ENCODE assay signal across 8 cellular contexts in the genomic region with DNA sequence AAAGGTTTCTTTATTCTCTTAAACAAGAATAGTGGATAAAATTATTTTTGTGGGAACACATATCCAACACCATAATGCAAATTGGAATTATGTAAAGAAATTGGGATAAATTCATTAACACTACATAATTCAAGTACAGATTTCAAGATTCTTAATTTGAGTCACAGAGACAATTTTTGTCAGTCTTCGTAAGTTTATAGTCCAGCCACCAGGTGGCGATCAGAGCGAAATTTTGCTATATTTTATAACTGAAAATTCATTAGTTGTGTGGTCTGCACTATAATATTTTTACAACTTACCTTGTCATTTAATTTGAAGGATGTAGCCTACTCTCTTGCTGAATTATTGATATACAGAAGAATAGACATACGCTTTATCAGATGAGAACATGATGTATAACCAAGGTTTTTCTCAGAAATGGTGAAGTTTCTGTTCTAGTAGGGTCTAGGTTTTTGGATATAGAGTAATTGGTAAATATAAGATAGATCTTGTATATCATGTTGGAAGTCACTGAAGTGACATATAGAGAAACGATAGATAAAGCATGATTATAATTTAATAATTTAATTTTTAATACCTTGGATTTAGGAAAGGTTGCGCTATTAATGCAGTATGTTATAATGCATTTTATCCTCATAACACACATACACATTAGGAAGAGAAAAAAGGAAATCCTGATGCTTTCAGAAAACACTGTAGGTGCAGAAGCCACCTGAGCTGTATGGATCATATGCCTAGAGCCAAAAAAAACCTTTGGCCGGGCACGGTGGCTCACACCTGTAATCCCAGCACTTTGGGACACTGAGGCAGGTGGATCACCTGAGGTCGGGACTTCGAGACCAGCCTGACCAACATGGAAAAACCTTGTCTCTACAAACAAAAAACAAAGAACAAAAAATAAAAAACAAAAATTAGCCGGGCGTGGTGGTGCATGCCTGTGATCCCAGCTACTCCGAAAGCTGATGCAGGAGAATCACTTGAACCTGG. TPM values are rescaled to one million over a fixed set of nuclear protein-coding genes. Genes with fewer than 3 reads are reported as not detected.
DNase-seq lines count a peak whose midpoint lies in the region; ATAC-seq lines count a peak whose summit lies in the region.

No MANE protein-coding gene starts in this region.

- no peaks in the 10 kb centered on the region for H3K36me3 Mint-ChIP-seq in activated T-helper 2 cell treated with anti-CD3 and anti-CD28 coated beads, Interferon-gamma antibody, Interleukin-2, Interleukin-4, amounts not matched to agents 10 μg/mL and 5 μg/mL and 100 μg/mL, durations not matched to agents 14 hours and 24 hours and 36 hours (ENCODE audit: low read depth)

- H3K27ac Mint-ChIP-seq in activated T-helper 2 cell treated with anti-CD3 and anti-CD28 coated beads, Interferon-gamma antibody, Interleukin-2, Interleukin-4, amounts not matched to agents 10 μg/mL and 5 μg/mL and 100 μg/mL, durations not matched to agents 14 hours and 24 hours and 36 hours: no peak overlapping the region

- no peaks in the 10 kb centered on the region for H3K27me3 Mint-ChIP-seq in activated T-helper 2 cell treated with anti-CD3 and anti-CD28 coated beads, Interferon-gamma antibody, Interleukin-2, Interleukin-4, amounts not matched to agents 10 μg/mL and 5 μg/mL and 100 μg/mL, durations not matched to agents 14 hours and 24 hours and 36 hours (ENCODE audit: low read depth)

- intact Hi-C loops in left cardiac atrium (cut with DNase I): loop anchor here (1.0 to 10.0 kb wide), 3 partner anchors 107 to 356 kb away; no protein-coding TSS in a partner anchor
- intact Hi-C loops in activated T-helper 2 cell treated with anti-CD3 and anti-CD28 coated beads, Interferon-gamma antibody, Interleukin-2, Interleukin-4, amounts not matched to agents 10 μg/mL and 5 μg/mL and 100 μg/mL, durations not matched to agents 14 hours and 24 hours and 36 hours (cut with micrococcal nuclease): loop anchor here (1.0 to 2.0 kb wide), 2 partner anchors 358 to 422 kb away; no protein-coding TSS in a partner anchor

- H3K4me3 Mint-ChIP-seq in activated T-helper 2 cell treated with anti-CD3 and anti-CD28 coated beads, Interferon-gamma antibody, Interleukin-2, Interleukin-4, amounts not matched to agents 10 μg/mL and 5 μg/mL and 100 μg/mL, durations not matched to agents 14 hours and 24 hours and 36 hours (ENCODE audit: low read depth): no peak overlapping the region

- DNase-seq in D341Med (ENCODE audit: low spot score): peak; percentile 36
- DNase-seq in NCI-H69 (lab: John Stamatoyannopoulos, UW): peak; percentile 22
- peak; percentile 2 for DNase-seq in activated T-helper 9 cell treated with anti-CD3 and anti-CD28 coated beads, Interleukin-2, amount 50 U/mL, for 16 hours (ENCODE audit: low read depth)
- DNase-seq in left cardiac atrium: peak; percentile 30
- DNase-seq in stimulated activated CD4-positive, alpha-beta T cell treated with anti-CD3 and anti-CD28 coated beads, Interleukin-1b, Interleukin-23, amount 100 ng/mL, for 4 hours (ENCODE audit: low read depth in 2 of 2): peak; percentile 17 to 25
- no peak for DNase-seq in activated T-helper 2 cell treated with anti-CD3 and anti-CD28 coated beads, Interferon-gamma antibody, Interleukin-2, Interleukin-4, amounts not matched to agents 10 μg/mL and 5 μg/mL and 100 μg/mL, durations not matched to agents 14 hours and 24 hours and 36 hours (ENCODE audit: low spot score)
- no peak for DNase-seq in NK-92 (lab: John Stamatoyannopoulos, UW; ENCODE audit: unreplicated experiment)

- H3K9me3 Mint-ChIP-seq in activated T-helper 2 cell treated with anti-CD3 and anti-CD28 coated beads, Interferon-gamma antibody, Interleukin-2, Interleukin-4, amounts not matched to agents 10 μg/mL and 5 μg/mL and 100 μg/mL, durations not matched to agents 14 hours and 24 hours and 36 hours: no peaks in the 10 kb centered on the region

- no peaks in the 10 kb centered on the region for H3K4me1 Mint-ChIP-seq in activated T-helper 2 cell treated with anti-CD3 and anti-CD28 coated beads, Interferon-gamma antibody, Interleukin-2, Interleukin-4, amounts not matched to agents 10 μg/mL and 5 μg/mL and 100 μg/mL, durations not matched to agents 14 hours and 24 hours and 36 hours (ENCODE audit: low read depth)

- ATAC-seq in GM21515 (IDR thresholded peaks at IDR 0.05; ENCODE audit: unreplicated experiment): peak; percentile 53
- no peak for ATAC-seq in left cardiac atrium

RNA-seq across cellular contexts. Expression of a gene that starts 31.7 kb away (rescaled TPM):
- 10 to 100 TPM; 27.9 to 37.6 TPM for total RNA-seq in left cardiac atrium
- total RNA-seq in activated T-helper 2 cell treated with anti-CD3 and anti-CD28 coated beads, Interferon-gamma antibody, Interleukin-2, Interleukin-4, amounts not matched to agents 10 μg/mL and 5 μg/mL and 100 μg/mL, durations not matched to agents 14 hours and 24 hours and 36 hours: not detected in 2 replicates

RNA-seq across cellular contexts. Expression of a gene that starts 58.2 kb away (rescaled TPM):
- total RNA-seq in left cardiac atrium: 10 to 100 TPM; 35.7 to 39.0 TPM
- 1.1 and 2.2 TPM in 2 replicates for total RNA-seq in activated T-helper 2 cell treated with anti-CD3 and anti-CD28 coated beads, Interferon-gamma antibody, Interleukin-2, Interleukin-4, amounts not matched to agents 10 μg/mL and 5 μg/mL and 100 μg/mL, durations not matched to agents 14 hours and 24 hours and 36 hours

Comparison
In these comparisons a context has a peak if more than half of its experiments do, and no peak if none do; other contexts are left out.
1. DNase-seq: peak in D341Med (single experiment), NCI-H69 (single experiment), activated T-helper 9 cell treated with anti-CD3 and anti-CD28 coated beads, Interleukin-2, amount 50 U/mL, for 16 hours (single experiment), left cardiac atrium (single experiment) and stimulated activated CD4-positive, alpha-beta T cell treated with anti-CD3 and anti-CD28 coated beads, Interleukin-1b, Interleukin-23, amount 100 ng/mL, for 4 hours (2 of 2); none in activated T-helper 2 cell treated with anti-CD3 and anti-CD28 coated beads, Interferon-gamma antibody, Interleukin-2, Interleukin-4, amounts not matched to agents 10 μg/mL and 5 μg/mL and 100 μg/mL, durations not matched to agents 14 hours and 24 hours and 36 hours (single experiment) and NK-92 (single experiment).
2. RNA of a gene that starts 31.7 kb away (total RNA-seq): 27.9 to 37.6 TPM in left cardiac atrium; not detected in activated T-helper 2 cell treated with anti-CD3 and anti-CD28 coated beads, Interferon-gamma antibody, Interleukin-2, Interleukin-4, amounts not matched to agents 10 μg/mL and 5 μg/mL and 100 μg/mL, durations not matched to agents 14 hours and 24 hours and 36 hours; every median in the first group is over 10 times any median in the second.
3. RNA of a gene that starts 58.2 kb away (total RNA-seq): 35.7 to 39.0 TPM in left cardiac atrium; 1.1 to 2.2 TPM in activated T-helper 2 cell treated with anti-CD3 and anti-CD28 coated beads, Interferon-gamma antibody, Interleukin-2, Interleukin-4, amounts not matched to agents 10 μg/mL and 5 μg/mL and 100 μg/mL, durations not matched to agents 14 hours and 24 hours and 36 hours; every median in the first group is over 10 times any median in the second.